In the genomic region with DNA sequence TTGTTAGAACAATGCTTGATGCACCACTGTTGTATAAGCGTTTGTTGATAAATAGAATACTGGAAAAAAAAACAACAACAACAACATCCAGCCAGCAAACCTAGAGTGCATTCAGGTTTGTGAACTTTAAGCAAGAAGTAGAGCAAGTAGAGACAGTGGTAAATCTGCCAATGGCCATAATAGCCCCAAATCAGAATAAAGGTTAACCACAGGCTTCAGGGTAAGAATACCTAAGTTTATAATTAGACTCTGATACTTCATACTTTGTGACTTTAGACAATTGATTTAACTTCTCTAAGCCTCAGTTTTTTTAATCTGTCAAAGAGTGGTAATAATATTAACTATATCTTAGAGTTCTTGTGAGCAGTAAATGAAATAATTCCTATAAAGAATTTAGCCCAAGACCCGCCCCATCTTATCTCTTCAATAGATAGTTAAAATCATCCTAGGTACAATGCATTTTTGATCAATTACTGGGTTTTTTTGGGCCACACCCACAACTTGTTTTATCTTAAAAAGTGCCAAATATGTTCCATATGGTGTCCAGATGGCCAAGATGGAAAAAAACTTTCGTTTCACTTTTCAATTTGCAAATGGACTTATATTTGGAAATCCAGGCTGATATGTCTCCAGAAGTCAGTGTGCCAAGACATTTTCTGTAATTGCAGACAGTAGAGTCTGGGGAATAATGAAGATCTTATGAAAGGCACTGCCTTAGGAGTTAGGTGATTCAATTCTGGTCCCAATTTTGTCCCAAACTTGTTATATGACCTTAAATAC, we compare ENCODE assay signal across 22 cellular contexts. TPM values are rescaled to one million over a fixed set of nuclear protein-coding genes. Genes with fewer than 3 reads are reported as not detected.
DNase-seq lines count a peak whose midpoint lies in the region; ATAC-seq, FAIRE-seq and TF ChIP-seq lines count a peak whose summit lies in the region.
"Had no signal": no experiment of that assay in that cellular context is flagged by ENCODE, and none has a peak within 500 bp of the region (broad histone marks: within the 10 kb centered on the region; RNA-seq: fewer than 3 reads in every experiment).

No MANE protein-coding gene starts in this region.

- H3K27ac ChIP-seq in left ventricle myocardium inferior (replicated peaks) (peak overlapping the region; percentile 50), kidney (ENCODE audit: low read depth in 2 of 2, low read length in 2 of 2) (no peak overlapping the region), OCI-LY7 (ENCODE audit: low read depth, low read length, poor library complexity, severe bottlenecking) (no peak overlapping the region)
- H3K27ac ChIP-seq: breast epithelium, psoas muscle had no signal

- H3K9me3 ChIP-seq in left ventricle myocardium inferior (replicated peaks): no peaks in the 10 kb centered on the region
- H3K9me3 ChIP-seq in kidney (ENCODE audit: control insufficient read depth in 1 of 2, low read length in 2 of 2): no peaks in the 10 kb centered on the region
- H3K9me3 ChIP-seq in OCI-LY7 (ENCODE audit: low read length): no peaks in the 10 kb centered on the region
- H3K9me3 ChIP-seq: A549, breast epithelium, psoas muscle had no signal

- no peaks in the 10 kb centered on the region for H3K9me2 ChIP-seq in OCI-LY7 (ENCODE audit: insufficient read depth, low read length)

- H3K27me3 ChIP-seq in left ventricle myocardium inferior (ENCODE audit: low read depth): peaks cover 6% of the 10 kb centered on the region
- H3K27me3 ChIP-seq: breast epithelium had no signal

- no peaks in the 10 kb centered on the region for H4K20me1 ChIP-seq in OCI-LY7 (ENCODE audit: insufficient read depth, low read length)

- H2AFZ ChIP-seq in OCI-LY7 (ENCODE audit: low read length): no peak overlapping the region

- POLR2A ChIA-PET in OCI-LY7 (lab: Charles Lee): no interaction called here

- no peaks in the 10 kb centered on the region for H3K36me3 ChIP-seq in left ventricle myocardium inferior
- H3K36me3 ChIP-seq in kidney (ENCODE audit: control insufficient read depth in 1 of 2, insufficient read depth in 2 of 2, low read length in 2 of 2): no peaks in the 10 kb centered on the region
- H3K36me3 ChIP-seq in OCI-LY7 (ENCODE audit: insufficient read depth, low read length): no peaks in the 10 kb centered on the region
- H3K36me3 ChIP-seq: breast epithelium had no signal

- H3K4me2 ChIP-seq in OCI-LY7 (ENCODE audit: low read length): no peak overlapping the region

- ATAC-seq in SK-N-SH treated with all-trans-retinoic acid at 6 μM for 48 hours: peak; percentile 8
- ATAC-seq: A549; CD8-positive, alpha-beta T cell; natural killer cell; psoas muscle had no signal

- peaks cover 9% of the 10 kb centered on the region for H3K4me1 ChIP-seq in left ventricle myocardium inferior
- H3K4me1 ChIP-seq in kidney (ENCODE audit: control insufficient read depth in 1 of 2, insufficient read depth in 1 of 2, low read depth in 1 of 2, low read length in 2 of 2): no peaks in the 10 kb centered on the region
- H3K4me1 ChIP-seq in OCI-LY7 (ENCODE audit: insufficient read depth, low read length, poor library complexity, severe bottlenecking): no peaks in the 10 kb centered on the region
- H3K4me1 ChIP-seq: breast epithelium, psoas muscle had no signal

- BruUV-seq in OCI-LY7 (replicated peaks; lab: Mats Ljungman, UMichigan): no TSS peak

- intact Hi-C loops in left ventricle myocardium inferior (cut with micrococcal nuclease): no loop called here
- intact Hi-C loops in cardiac septum (cut with DNase I): no loop called here
- intact Hi-C loops in kidney (cut with DNase I): no loop called here
- intact Hi-C loops in OCI-LY7 (cut with micrococcal nuclease; ENCODE audit: unreplicated experiment): no loop called here

- CTCF ChIA-PET in OCI-LY7 (lab: Charles Lee; ENCODE audit: unreplicated experiment): no interaction called here

- DNase-seq in left ventricle myocardium inferior: no peak
- no peak for DNase-seq in cardiac septum (ENCODE audit: low spot score)
- DNase-seq in fibroblast of the aortic adventitia (ENCODE audit: low read depth): peak; percentile 89
- no peak for DNase-seq in kidney
- DNase-seq in OCI-LY7 (ENCODE audit: low spot score): no peak
- DNase-seq in Ammon's horn (ENCODE audit: low spot score): no peak
- no peak for DNase-seq in SKM-1 treated with dmso at 0.1 percent for 144 hours (lab: John Stamatoyannopoulos, UW; ENCODE audit: unreplicated experiment)
- DNase-seq: activated CD4-positive, alpha-beta T cell treated with anti-CD3 and anti-CD28 coated beads, Interleukin-2, amount 10 ng/mL, durations not matched to agents 24 days and 14 days; activated naive CD4-positive, alpha-beta T cell treated with Interleukin-2 at 50 U/mL for 16 hours; CD8-positive, alpha-beta T cell; DND-41; effector CD4-positive, alpha-beta T cell; Kasumi-1; natural killer cell; psoas muscle; stimulated activated CD4-positive, alpha-beta T cell treated with anti-CD3 and anti-CD28 coated beads, Interleukin-12 subunit alpha, Interleukin-12 subunit beta, amount 100 ng/mL, for 4 hours; stimulated activated naive CD4-positive, alpha-beta T cell; trophoblast cell had no signal

- no peak for FAIRE-seq in kidney (lab: Jason Lieb, UNC)
- FAIRE-seq: A549 had no signal

- TF ChIP-seq CTCF in left ventricle myocardium inferior (IDR thresholded peaks at IDR 0.05; ENCODE audit: borderline replicate concordance): no peak
- no peak for TF ChIP-seq CTCF in fibroblast of the aortic adventitia (IDR thresholded peaks at IDR 0.05; ENCODE audit: insufficient read depth, low read length)
- TF ChIP-seq CTCF in kidney (IDR thresholded peaks at IDR 0.05; ENCODE audit: borderline replicate concordance, extremely low read depth, insufficient read depth): no peak
- TF ChIP-seq CTCF in OCI-LY7 (conservative IDR thresholded peaks at IDR 0.05; ENCODE audit: low read length): no peak

- no peaks in the 10 kb centered on the region for H3K79me2 ChIP-seq in OCI-LY7 (ENCODE audit: insufficient read depth, low read depth, low read length)

- H3K9ac ChIP-seq in kidney (ENCODE audit: low read length in 2 of 2): no peak overlapping the region

- H3K4me3 ChIP-seq in left ventricle myocardium inferior (no peak overlapping the region), fibroblast of the aortic adventitia (ENCODE audit: low read depth, low read length) (no peak overlapping the region), kidney (ENCODE audit: low read length in 2 of 2) (no peak overlapping the region), OCI-LY7 (ENCODE audit: low read depth, low read length, poor library complexity, severe bottlenecking) (no peak overlapping the region)
- H3K4me3 ChIP-seq: A549, breast epithelium, lung, psoas muscle had no signal

TF ChIP-seq in SK-N-SH treated with all-trans-retinoic acid at 6 μM for 48 hours, 23 proteins besides CTCF, POLR2A, EP300 and RAD21 (continues in another document):
- TF ChIP-seq TCF4 (CRISPR knock-in tag; IDR thresholded peaks at IDR 0.05; ENCODE audit: borderline replicate concordance) (no peak), RARB (CRISPR knock-in tag; IDR thresholded peaks at IDR 0.05) (no peak), BACH2 (CRISPR knock-in tag; IDR thresholded peaks at IDR 0.05; ENCODE audit: borderline replicate concordance) (no peak), ZC3H10 (CRISPR knock-in tag; IDR thresholded peaks at IDR 0.05) (no peak), TOX (CRISPR knock-in tag; IDR thresholded peaks at IDR 0.05; ENCODE audit: borderline replicate concordance) (no peak), ZNF565 (CRISPR knock-in tag; conservative IDR thresholded peaks at IDR 0.05; ENCODE audit: low read depth) (no peak)
- TF ChIP-seq, protein P1, sequence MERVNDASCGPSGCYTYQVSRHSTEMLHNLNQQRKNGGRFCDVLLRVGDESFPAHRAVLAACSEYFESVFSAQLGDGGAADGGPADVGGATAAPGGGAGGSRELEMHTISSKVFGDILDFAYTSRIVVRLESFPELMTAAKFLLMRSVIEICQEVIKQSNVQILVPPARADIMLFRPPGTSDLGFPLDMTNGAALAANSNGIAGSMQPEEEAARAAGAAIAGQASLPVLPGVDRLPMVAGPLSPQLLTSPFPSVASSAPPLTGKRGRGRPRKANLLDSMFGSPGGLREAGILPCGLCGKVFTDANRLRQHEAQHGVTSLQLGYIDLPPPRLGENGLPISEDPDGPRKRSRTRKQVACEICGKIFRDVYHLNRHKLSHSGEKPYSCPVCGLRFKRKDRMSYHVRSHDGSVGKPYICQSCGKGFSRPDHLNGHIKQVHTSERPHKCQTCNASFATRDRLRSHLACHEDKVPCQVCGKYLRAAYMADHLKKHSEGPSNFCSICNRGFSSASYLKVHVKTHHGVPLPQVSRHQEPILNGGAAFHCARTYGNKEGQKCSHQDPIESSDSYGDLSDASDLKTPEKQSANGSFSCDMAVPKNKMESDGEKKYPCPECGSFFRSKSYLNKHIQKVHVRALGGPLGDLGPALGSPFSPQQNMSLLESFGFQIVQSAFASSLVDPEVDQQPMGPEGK (CRISPR knock-in tag; IDR thresholded peaks at IDR 0.05; ENCODE audit: borderline replicate concordance): no peak
- TF ChIP-seq, protein P2, sequence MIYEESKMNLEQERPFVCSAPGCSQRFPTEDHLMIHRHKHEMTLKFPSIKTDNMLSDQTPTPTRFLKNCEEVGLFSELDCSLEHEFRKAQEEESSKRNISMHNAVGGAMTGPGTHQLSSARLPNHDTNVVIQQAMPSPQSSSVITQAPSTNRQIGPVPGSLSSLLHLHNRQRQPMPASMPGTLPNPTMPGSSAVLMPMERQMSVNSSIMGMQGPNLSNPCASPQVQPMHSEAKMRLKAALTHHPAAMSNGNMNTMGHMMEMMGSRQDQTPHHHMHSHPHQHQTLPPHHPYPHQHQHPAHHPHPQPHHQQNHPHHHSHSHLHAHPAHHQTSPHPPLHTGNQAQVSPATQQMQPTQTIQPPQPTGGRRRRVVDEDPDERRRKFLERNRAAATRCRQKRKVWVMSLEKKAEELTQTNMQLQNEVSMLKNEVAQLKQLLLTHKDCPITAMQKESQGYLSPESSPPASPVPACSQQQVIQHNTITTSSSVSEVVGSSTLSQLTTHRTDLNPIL (CRISPR knock-in tag; IDR thresholded peaks at IDR 0.05; ENCODE audit: low read depth): no peak

RNA-seq across cellular contexts. Expression of gene DPYSL3, which starts 24.5 kb away (rescaled TPM):
- total RNA-seq in left ventricle myocardium inferior (20.7 TPM), cardiac septum (51.1 TPM), fibroblast of the aortic adventitia (ENCODE audit: low replicate concordance) (89.6 and 157 TPM in 2 replicates), kidney (19.1 TPM), OCI-LY7 (2022) (not detected in 2 replicates)
- polyA plus RNA-seq in kidney (ENCODE audit: insufficient read depth, low read depth, low replicate concordance): 7.1 TPM
- 0.70 TPM in 1 of 2 replicates, not detected in the other for total RNA-seq in OCI-LY7 (2014; rRNA removed; shearing (Covaris generic))
- total RNA-seq: CD8-positive, alpha-beta T cell; natural killer cell had no signal

Comparison
In these comparisons a context has a peak if more than half of its experiments do, and no peak if none do; other contexts are left out.
1. RNA of gene DPYSL3, which starts 24.5 kb away (total RNA-seq): 89.6 to 157 TPM in fibroblast of the aortic adventitia, 51.1 TPM in cardiac septum (single experiment), 20.7 TPM in left ventricle myocardium inferior (single experiment) and 19.1 TPM in kidney (single experiment); 0.70 TPM in OCI-LY7; every median in the first group is over 10 times any median in the second.